In the genomic region with DNA sequence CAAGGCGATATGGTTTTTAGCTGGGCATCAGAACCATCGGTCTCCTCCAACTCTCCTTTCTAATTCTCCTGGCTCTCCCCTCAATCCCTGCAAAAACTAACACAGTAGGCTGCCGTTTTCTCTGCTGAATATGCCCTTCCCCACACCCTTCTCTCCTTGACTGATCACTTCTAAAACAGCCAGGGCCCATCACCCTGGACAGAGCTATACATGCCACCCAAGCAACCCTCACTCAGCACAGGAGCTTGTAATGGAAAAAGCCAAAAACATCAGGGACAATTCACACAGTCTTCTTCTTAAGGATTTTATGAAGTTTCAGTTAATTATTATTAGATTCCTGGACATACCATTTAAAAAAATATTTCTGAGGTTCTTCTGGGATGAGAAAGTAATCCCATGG, we compare ENCODE assay signal across 1 cellular context.
TF ChIP-seq lines count a peak whose summit lies in the region.

No MANE protein-coding gene starts in this region.

TF ChIP-seq in GM12878, 131 proteins besides CTCF, POLR2A, EP300 and RAD21 (continued from another document):
- TF ChIP-seq, protein P1, sequence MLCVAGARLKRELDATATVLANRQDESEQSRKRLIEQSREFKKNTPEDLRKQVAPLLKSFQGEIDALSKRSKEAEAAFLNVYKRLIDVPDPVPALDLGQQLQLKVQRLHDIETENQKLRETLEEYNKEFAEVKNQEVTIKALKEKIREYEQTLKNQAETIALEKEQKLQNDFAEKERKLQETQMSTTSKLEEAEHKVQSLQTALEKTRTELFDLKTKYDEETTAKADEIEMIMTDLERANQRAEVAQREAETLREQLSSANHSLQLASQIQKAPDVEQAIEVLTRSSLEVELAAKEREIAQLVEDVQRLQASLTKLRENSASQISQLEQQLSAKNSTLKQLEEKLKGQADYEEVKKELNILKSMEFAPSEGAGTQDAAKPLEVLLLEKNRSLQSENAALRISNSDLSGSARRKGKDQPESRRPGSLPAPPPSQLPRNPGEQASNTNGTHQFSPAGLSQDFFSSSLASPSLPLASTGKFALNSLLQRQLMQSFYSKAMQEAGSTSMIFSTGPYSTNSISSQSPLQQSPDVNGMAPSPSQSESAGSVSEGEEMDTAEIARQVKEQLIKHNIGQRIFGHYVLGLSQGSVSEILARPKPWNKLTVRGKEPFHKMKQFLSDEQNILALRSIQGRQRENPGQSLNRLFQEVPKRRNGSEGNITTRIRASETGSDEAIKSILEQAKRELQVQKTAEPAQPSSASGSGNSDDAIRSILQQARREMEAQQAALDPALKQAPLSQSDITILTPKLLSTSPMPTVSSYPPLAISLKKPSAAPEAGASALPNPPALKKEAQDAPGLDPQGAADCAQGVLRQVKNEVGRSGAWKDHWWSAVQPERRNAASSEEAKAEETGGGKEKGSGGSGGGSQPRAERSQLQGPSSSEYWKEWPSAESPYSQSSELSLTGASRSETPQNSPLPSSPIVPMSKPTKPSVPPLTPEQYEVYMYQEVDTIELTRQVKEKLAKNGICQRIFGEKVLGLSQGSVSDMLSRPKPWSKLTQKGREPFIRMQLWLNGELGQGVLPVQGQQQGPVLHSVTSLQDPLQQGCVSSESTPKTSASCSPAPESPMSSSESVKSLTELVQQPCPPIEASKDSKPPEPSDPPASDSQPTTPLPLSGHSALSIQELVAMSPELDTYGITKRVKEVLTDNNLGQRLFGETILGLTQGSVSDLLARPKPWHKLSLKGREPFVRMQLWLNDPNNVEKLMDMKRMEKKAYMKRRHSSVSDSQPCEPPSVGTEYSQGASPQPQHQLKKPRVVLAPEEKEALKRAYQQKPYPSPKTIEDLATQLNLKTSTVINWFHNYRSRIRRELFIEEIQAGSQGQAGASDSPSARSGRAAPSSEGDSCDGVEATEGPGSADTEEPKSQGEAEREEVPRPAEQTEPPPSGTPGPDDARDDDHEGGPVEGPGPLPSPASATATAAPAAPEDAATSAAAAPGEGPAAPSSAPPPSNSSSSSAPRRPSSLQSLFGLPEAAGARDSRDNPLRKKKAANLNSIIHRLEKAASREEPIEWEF (IDR thresholded peaks at IDR 0.05; ENCODE audit: insufficient replicate concordance, low read depth, low read length) = no peak
